8 cellular contexts compared by ENCODE assay signal in genomic region chr3:179196098-179196497, GRCh38. TPM values are rescaled to one million over a fixed set of nuclear protein-coding genes. Genes with fewer than 3 reads are reported as not detected.
A peak's percentile ranks its signal among the peaks of the same experiment; 100 is the strongest.
DNase-seq lines count a peak whose midpoint lies in the region; ATAC-seq and TF ChIP-seq lines count a peak whose summit lies in the region.

No MANE protein-coding gene starts in this region.

- ATAC-seq in DND-41 (ENCODE audit: insufficient read depth, low read depth) (peak; percentile 95), GM19463 (IDR thresholded peaks at IDR 0.05; ENCODE audit: unreplicated experiment) (peak; percentile 82), HG03442 (IDR thresholded peaks at IDR 0.05; ENCODE audit: unreplicated experiment) (peak; percentile 67)

- peaks cover 73% of the 10 kb centered on the region for H3K79me2 ChIP-seq in DND-41 (ENCODE audit: insufficient read depth, low read length)

- H3K27me3 ChIP-seq in DND-41 (ENCODE audit: insufficient read depth, low read length, poor library complexity) (no peaks in the 10 kb centered on the region), adrenal gland (no peaks in the 10 kb centered on the region)

- DNase-seq in DND-41, result peak; percentile 33
- DNase-seq in chondrocyte (ENCODE audit: low spot score), result no peak
- no peak for DNase-seq in NCI-H2081 treated with DMSO at 0.1 percent for 48 hours (lab: John Stamatoyannopoulos, UW)
- no peak for DNase-seq in adrenal gland
- no peak for DNase-seq in OCI-M2 (lab: John Stamatoyannopoulos, UW; ENCODE audit: unreplicated experiment)
- no peak for DNase-seq in NCI-H446 (lab: John Stamatoyannopoulos, UW)

- TF ChIP-seq POLR2A in adrenal gland (IDR thresholded peaks at IDR 0.05), result no peak

- H3K4me3 ChIP-seq in DND-41 (ENCODE audit: low read depth in 1 of 2, low read length in 2 of 2), result no peak overlapping the region
- no peak overlapping the region for H3K4me3 ChIP-seq in adrenal gland

- no peak overlapping the region for H3K9ac ChIP-seq in DND-41 (ENCODE audit: low read depth, low read length)

- H3K4me2 ChIP-seq in DND-41 (ENCODE audit: insufficient read depth, low read length), result peak overlapping the region; percentile 41; the same call in 1 of the 2 replicates

- H3K4me1 ChIP-seq in DND-41 (ENCODE audit: insufficient read depth, low read length), result peaks cover 40% of the 10 kb centered on the region
- peaks cover 9 to 17% of the 10 kb centered on the region in 2 donors for H3K4me1 ChIP-seq in adrenal gland (replicated peaks in 1 of 2)

- peak overlapping the region; percentile 94 for H3K27ac Mint-ChIP-seq in chondrocyte (ENCODE audit: unreplicated experiment)

- H3K4me3 Mint-ChIP-seq in chondrocyte (ENCODE audit: unreplicated experiment), result no peak overlapping the region

- TF ChIP-seq CTCF in DND-41 (IDR thresholded peaks at IDR 0.05; ENCODE audit: borderline replicate concordance, extremely low read depth, low read length, poor library complexity, severe bottlenecking), result no peak
- no peak for TF ChIP-seq CTCF in chondrocyte (IDR thresholded peaks at IDR 0.05)
- no peak for TF ChIP-seq CTCF in adrenal gland (IDR thresholded peaks at IDR 0.05)

- H4K20me1 ChIP-seq in DND-41 (ENCODE audit: insufficient read depth, low read length), result peaks cover 49% of the 10 kb centered on the region

- H3K36me3 ChIP-seq in DND-41 (ENCODE audit: insufficient read depth, low read length) (peaks cover 19% of the 10 kb centered on the region), adrenal gland (replicated peaks in 1 of 2) (no peaks in the 10 kb centered on the region)

- intact Hi-C loops in adrenal gland (cut with DNase I), result no loop called here

- H3K27me3 Mint-ChIP-seq in chondrocyte (ENCODE audit: low read depth), result no peaks in the 10 kb centered on the region

- WGBS in adrenal gland, 4 donors, result 12 to 22% (median 15%) methylated on average over 1 of the region's 1 CpG

- H3K27ac ChIP-seq in DND-41 (ENCODE audit: low read length) (peak overlapping the region; percentile 3; the same call in 1 of the 2 replicates), adrenal gland (peak overlapping the region in 1 of 5 donors; percentile 3)

- no peak overlapping the region for H2AFZ ChIP-seq in DND-41 (ENCODE audit: low read depth, low read length)

- peaks cover 64% of the 10 kb centered on the region for H3K4me1 Mint-ChIP-seq in chondrocyte (ENCODE audit: low read depth)

- H3K36me3 Mint-ChIP-seq in chondrocyte (ENCODE audit: low read depth), result peaks cover 5% of the 10 kb centered on the region

- H3K9me3 ChIP-seq in DND-41 (ENCODE audit: insufficient read depth, low read length, severe bottlenecking) (no peaks in the 10 kb centered on the region), adrenal gland (replicated peaks in 1 of 3) (no peaks in the 10 kb centered on the region)

- no peaks in the 10 kb centered on the region for H3K9me3 Mint-ChIP-seq in chondrocyte (ENCODE audit: low read depth)

RNA-seq across cellular contexts. Expression of gene PIK3CA, which starts 47.9 kb away (rescaled TPM):
- total RNA-seq in chondrocyte (29.0 to 40.5 TPM (median 29.3 TPM) in 3 replicates), adrenal gland (10 to 100 TPM; 11.4 to 30.6 (median 24.6) TPM)
- 10 to 100 TPM in 1 of 3 donors, 1 to 10 TPM in 2; 4.1 to 32.2 (median 4.7) TPM for polyA plus RNA-seq in adrenal gland

RNA-seq across cellular contexts. Expression of gene KCNMB3, which starts 54.8 kb away (rescaled TPM):
- 2.0 to 3.6 TPM (median 2.4 TPM) in 3 replicates for total RNA-seq in chondrocyte
- total RNA-seq in adrenal gland, result 1 to 10 TPM in 6 of 8 donors, under 1 TPM in 2; under 0.01 to 5.5 (median 1.7) TPM
- polyA plus RNA-seq in adrenal gland, result 1 to 10 TPM; 2.7 to 4.4 (median 4.3) TPM
